In the genomic region with DNA sequence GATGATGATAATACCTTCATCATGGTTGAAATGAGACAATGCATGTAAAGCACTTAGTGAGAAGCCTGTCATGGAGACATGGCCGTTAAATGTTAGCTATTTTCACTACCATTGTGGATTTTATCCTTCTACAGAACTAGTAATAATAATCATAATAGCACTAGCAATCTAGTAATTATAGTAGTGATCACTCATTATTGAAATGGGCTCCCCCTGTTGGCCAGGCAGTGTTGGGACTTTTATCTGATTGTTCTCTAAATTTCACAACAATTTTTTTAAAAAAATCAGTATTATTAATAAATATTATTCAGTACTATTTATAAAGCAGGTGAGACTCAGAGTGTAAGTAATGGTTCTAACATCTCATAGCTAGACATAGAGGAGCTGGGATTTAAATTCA, we compare ENCODE assay signal across 16 cellular contexts.
DNase-seq lines count a peak whose midpoint lies in the region; ATAC-seq and TF ChIP-seq lines count a peak whose summit lies in the region.
"Had no signal": no experiment of that assay in that cellular context is flagged by ENCODE, and none has a peak within 500 bp of the region (broad histone marks: within the 10 kb centered on the region; RNA-seq: fewer than 3 reads in every experiment).

No MANE protein-coding gene starts in this region.

- ATAC-seq in foreskin keratinocyte (no peak), GM18867 (IDR thresholded peaks at IDR 0.05; ENCODE audit: unreplicated experiment) (no peak), PC-3 (no peak)
- ATAC-seq: CD8-positive, alpha-beta T cell; SK-N-SH treated with all-trans-retinoic acid at 6 μM for 48 hours; WTC11 had no signal

- H4K20me1 ChIP-seq in OCI-LY1 (ENCODE audit: insufficient read depth, low read length) = no peaks in the 10 kb centered on the region
- H4K20me1 ChIP-seq in PC-3 (ENCODE audit: low read length) = no peaks in the 10 kb centered on the region

- H3K36me3 ChIP-seq in OCI-LY1 (ENCODE audit: insufficient read depth, low read length) = no peaks in the 10 kb centered on the region
- H3K36me3 ChIP-seq in PC-3 (ENCODE audit: low read depth, low read length) = no peaks in the 10 kb centered on the region
- H3K36me3 ChIP-seq: ascending aorta, MG63 had no signal

- H3K27me3 ChIP-seq in AG04450 (ENCODE audit: control insufficient read depth, insufficient read depth, low read length) (no peaks in the 10 kb centered on the region), OCI-LY1 (ENCODE audit: insufficient read depth, low read length) (no peaks in the 10 kb centered on the region), foreskin keratinocyte (no peaks in the 10 kb centered on the region), PC-3 (ENCODE audit: low read length) (no peaks in the 10 kb centered on the region)
- H3K27me3 ChIP-seq: ascending aorta, MG63 had no signal

- TF ChIP-seq CTCF in AG04450 (IDR thresholded peaks at IDR 0.05; ENCODE audit: low read depth, low read length) (0 out of 2 replicates have a peak, but pooled peaks have one; percentile 16), GM12864 (IDR thresholded peaks at IDR 0.05; ENCODE audit: low read depth, low read length, missing control alignments) (peak; percentile 30), OCI-LY1 (IDR thresholded peaks at IDR 0.05; ENCODE audit: low read length) (peak; percentile 47), foreskin keratinocyte (conservative IDR thresholded peaks at IDR 0.05) (peak; percentile 44), lower leg skin (IDR thresholded peaks at IDR 0.05) (no peak), PC-3 (conservative IDR thresholded peaks at IDR 0.05; ENCODE audit: low read depth, low read length) (no peak)

- H3K27ac ChIP-seq in AG04450 (ENCODE audit: low read depth, low read length) (no peak overlapping the region), OCI-LY1 (ENCODE audit: low read depth, low read length, poor library complexity, severe bottlenecking) (no peak overlapping the region), foreskin keratinocyte (no peak overlapping the region), PC-3 (ENCODE audit: low read length) (no peak overlapping the region)
- H3K27ac ChIP-seq: ascending aorta had no signal

- H3K79me2 ChIP-seq in OCI-LY1 (ENCODE audit: insufficient read depth, low read length) = no peaks in the 10 kb centered on the region
- H3K79me2 ChIP-seq in PC-3 (ENCODE audit: low read length) = no peaks in the 10 kb centered on the region

- DNase-seq in AG04450 (ENCODE audit: low read depth, low spot score) (no peak), GM12864 (ENCODE audit: low read depth) (no peak), foreskin keratinocyte (no peak), lower leg skin (ENCODE audit: low spot score in 2 of 2) (no peak), PC-3 (no peak), SHP77 (lab: John Stamatoyannopoulos, UW) (no peak)
- DNase-seq: activated T-cell treated with anti-CD3 and anti-CD28 coated beads, Interleukin-2, amount 50 U/mL, for 48 hours; CD8-positive, alpha-beta T cell; MG63; midbrain; NCI-H524 had no signal

- POLR2A ChIA-PET in AG04450 (lab: Yijun Ruan, JAX) (no interaction called here), PC-3 (lab: Charles Lee; ENCODE audit: unreplicated experiment) (no interaction called here)

- TF ChIP-seq POLR2A in lower leg skin (IDR thresholded peaks at IDR 0.05) = no peak

- H3K9me3 ChIP-seq in AG04450 (ENCODE audit: control insufficient read depth, insufficient read depth, low read length) (peaks cover 8% of the 10 kb centered on the region; the same call in 1 of the 2 replicates), OCI-LY1 (ENCODE audit: low read length) (no peaks in the 10 kb centered on the region), PC-3 (ENCODE audit: low read length) (peaks cover 51% of the 10 kb centered on the region; the same call in 1 of the 2 replicates)
- H3K9me3 ChIP-seq: ascending aorta, MG63 had no signal

- H3F3A ChIP-seq in OCI-LY1 (ENCODE audit: insufficient read depth, low read length) = no peaks in the 10 kb centered on the region
- H3F3A ChIP-seq in PC-3 (ENCODE audit: low read length, unreplicated experiment) = no peaks in the 10 kb centered on the region

- no peaks in the 10 kb centered on the region for H3K4me1 ChIP-seq in OCI-LY1 (ENCODE audit: insufficient read depth, low read length, severe bottlenecking)
- no peaks in the 10 kb centered on the region for H3K4me1 ChIP-seq in foreskin keratinocyte
- H3K4me1 ChIP-seq in PC-3 (ENCODE audit: insufficient read depth, low read length) = no peaks in the 10 kb centered on the region
- H3K4me1 ChIP-seq: ascending aorta had no signal

- H3K4me2 ChIP-seq in OCI-LY1 (ENCODE audit: low read length) (no peak overlapping the region), PC-3 (ENCODE audit: low read length) (no peak overlapping the region)

- intact Hi-C loops in lower leg skin (cut with DNase I; ENCODE audit: low total_unique reads) (no loop called here), PC-3 (cut with micrococcal nuclease) (no loop called here)

- H3K4me3 ChIP-seq in AG04450 (ENCODE audit: low read depth, low read length) = no peak overlapping the region
- no peak overlapping the region for H3K4me3 ChIP-seq in GM12864 (ENCODE audit: low read depth, low read length)
- no peak overlapping the region for H3K4me3 ChIP-seq in OCI-LY1 (ENCODE audit: low read depth, low read length, poor library complexity, severe bottlenecking)
- no peak overlapping the region for H3K4me3 ChIP-seq in lower leg skin (ENCODE audit: low read depth, poor library complexity, severe bottlenecking)
- H3K4me3 ChIP-seq in PC-3 (ENCODE audit: low read length) = no peak overlapping the region
- H3K4me3 ChIP-seq: ascending aorta, MG63 had no signal

- CTCF ChIA-PET in AG04450 (lab: Charles Lee) (no interaction called here), PC-3 (lab: Charles Lee) (no interaction called here)

- no peaks in the 10 kb centered on the region for H3K9me2 ChIP-seq in OCI-LY1 (ENCODE audit: low read depth, low read length)
- H3K9me2 ChIP-seq in PC-3 (replicated peaks; ENCODE audit: low read length) = no peaks in the 10 kb centered on the region

- WGBS in lower leg skin, 2 donors = 88 to 89% methylated on average over 1 of the region's 1 CpG

- BruUV-seq in PC-3 (replicated peaks; lab: Mats Ljungman, UMichigan) = no TSS peak

- no peak overlapping the region for H2AFZ ChIP-seq in OCI-LY1 (ENCODE audit: low read length)
- H2AFZ ChIP-seq in PC-3 (ENCODE audit: low read length) = no peak overlapping the region

- H3K9ac ChIP-seq in OCI-LY1 (ENCODE audit: low read length) (no peak overlapping the region), PC-3 (ENCODE audit: low read length) (no peak overlapping the region)

Comparison
In these comparisons a context has a peak if more than half of its experiments do, and no peak if none do; other contexts are left out.
1. CTCF ChIP-seq: peak in AG04450 (single experiment), GM12864 (single experiment), OCI-LY1 (single experiment) and foreskin keratinocyte (single experiment); none in lower leg skin (0 of 3) and PC-3 (single experiment).